Comparison of ENCODE assay signal across 8 cellular contexts in the genomic region with DNA sequence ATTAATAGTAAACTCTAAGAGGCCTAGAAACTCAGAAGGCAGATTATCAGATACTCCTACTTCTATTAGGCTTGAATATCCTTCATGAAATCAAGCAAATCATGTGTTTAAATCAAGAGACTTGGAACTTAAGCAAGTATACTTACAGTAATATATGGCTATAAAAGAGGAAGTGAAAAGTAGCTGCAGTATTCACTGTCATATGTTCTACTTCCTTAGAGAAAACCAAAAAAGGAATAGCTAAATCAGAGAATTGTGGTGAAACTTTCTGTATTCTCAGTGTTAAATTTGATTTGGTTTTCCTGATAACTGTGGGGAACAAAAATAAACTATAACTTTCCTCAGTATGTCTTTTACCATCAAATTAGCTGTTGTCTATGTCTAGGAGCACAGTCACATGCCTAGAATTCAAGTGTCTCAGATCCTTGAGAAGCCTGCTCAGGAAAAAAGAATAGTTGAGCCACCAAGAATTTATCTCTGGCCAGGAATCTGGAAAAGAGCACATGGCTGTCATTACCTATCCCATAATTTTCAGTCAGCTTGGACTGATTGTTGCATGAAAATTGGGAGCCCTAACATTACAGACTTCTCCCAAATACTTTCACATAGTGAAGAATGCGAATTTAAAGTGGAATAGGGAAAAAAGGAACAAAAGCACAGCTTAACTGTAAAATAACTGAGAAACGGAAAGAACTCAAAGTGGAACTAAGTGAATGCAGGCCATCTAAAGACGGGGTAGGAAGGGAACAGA. TPM values are rescaled to one million over a fixed set of nuclear protein-coding genes. Genes with fewer than 3 reads are reported as not detected.
DNase-seq lines count a peak whose midpoint lies in the region; ATAC-seq, FAIRE-seq and TF ChIP-seq lines count a peak whose summit lies in the region.

No MANE protein-coding gene starts in this region.

- no peak for FAIRE-seq in frontal cortex (lab: Jason Lieb, UNC)

- intact Hi-C loops in CD14-positive monocyte (cut with micrococcal nuclease), result loop anchor here in 1 of 2 donors (2.0 kb wide), 1 partner anchor 69 kb away; the partner anchor contains the start of gene SLC31A2

- peaks cover 0 to 3% (median 0%) of the 10 kb centered on the region in 7 donors for H3K9me3 Mint-ChIP-seq in CD14-positive monocyte
- H3K9me3 Mint-ChIP-seq in activated naive CD8-positive, alpha-beta T cell treated with anti-CD3 and anti-CD28 coated beads, Interleukin-2, amount 10 ng/mL, durations not matched to agents 7 days and 5 days, result no peaks in the 10 kb centered on the region

- H3K4me1 ChIP-seq in neuron (ENCODE audit: insufficient read depth, low read length), result peaks cover 27% of the 10 kb centered on the region

- no peak for TF ChIP-seq CTCF in CD14-positive monocyte (IDR thresholded peaks at IDR 0.05)

- H3K4me3 ChIP-seq in neuron (ENCODE audit: low read length), result peak overlapping the region; percentile 64

- ATAC-seq in GM19372 (IDR thresholded peaks at IDR 0.05; ENCODE audit: low read depth, unreplicated experiment) (peak; percentile 33), HG03457 (IDR thresholded peaks at IDR 0.05; ENCODE audit: unreplicated experiment) (peak; percentile 33)
- no peak for ATAC-seq in activated naive CD8-positive, alpha-beta T cell treated with anti-CD3 and anti-CD28 coated beads, Interleukin-2, amount 10 ng/mL, durations not matched to agents 7 days and 5 days (ENCODE audit: low read depth)

- H3K27me3 Mint-ChIP-seq in CD14-positive monocyte (ENCODE audit: low read depth in 3 of 3), result no peaks in the 10 kb centered on the region
- no peaks in the 10 kb centered on the region for H3K27me3 Mint-ChIP-seq in activated naive CD8-positive, alpha-beta T cell treated with anti-CD3 and anti-CD28 coated beads, Interleukin-2, amount 10 ng/mL, durations not matched to agents 7 days and 5 days

- peak overlapping the region; percentile 93 to 94 for H3K4me3 Mint-ChIP-seq in CD14-positive monocyte
- H3K4me3 Mint-ChIP-seq in activated naive CD8-positive, alpha-beta T cell treated with anti-CD3 and anti-CD28 coated beads, Interleukin-2, amount 10 ng/mL, durations not matched to agents 7 days and 5 days, result peak overlapping the region; percentile 86

- no peak overlapping the region for H2AFZ ChIP-seq in neuron (ENCODE audit: low read depth, low read length)

- H3K4me1 Mint-ChIP-seq in CD14-positive monocyte, result peaks cover 68% of the 10 kb centered on the region
- H3K4me1 Mint-ChIP-seq in activated naive CD8-positive, alpha-beta T cell treated with anti-CD3 and anti-CD28 coated beads, Interleukin-2, amount 10 ng/mL, durations not matched to agents 7 days and 5 days, result peaks cover 39% of the 10 kb centered on the region

- H3K9me3 ChIP-seq in neuron (ENCODE audit: low read length), result peaks cover 4% of the 10 kb centered on the region

- no peaks in the 10 kb centered on the region for H3K27me3 ChIP-seq in neuron (ENCODE audit: insufficient read depth, low read length)

- no peak for DNase-seq in CD14-positive monocyte (ENCODE audit: low spot score)
- DNase-seq in activated naive CD8-positive, alpha-beta T cell treated with anti-CD3 and anti-CD28 coated beads, Interleukin-2, amount 10 ng/mL, durations not matched to agents 7 days and 5 days, result no peak
- no peak for DNase-seq in NCI-H774 (lab: John Stamatoyannopoulos, UW)
- DNase-seq in AG08396 (ENCODE audit: low spot score), result no peak
- no peak for DNase-seq in frontal cortex (ENCODE audit: low spot score in 2 of 2)

- peaks cover 15 to 16% of the 10 kb centered on the region in 2 donors for H3K36me3 Mint-ChIP-seq in CD14-positive monocyte
- H3K36me3 Mint-ChIP-seq in activated naive CD8-positive, alpha-beta T cell treated with anti-CD3 and anti-CD28 coated beads, Interleukin-2, amount 10 ng/mL, durations not matched to agents 7 days and 5 days, result peaks cover 11% of the 10 kb centered on the region

- POLR2A ChIA-PET in activated naive CD8-positive, alpha-beta T cell treated with anti-CD3 and anti-CD28 coated beads, Interleukin-2, amount 10 ng/mL, durations not matched to agents 7 days and 5 days (lab: Charles Lee), result interaction anchor here (0.8 to 3.1 kb wide), 6 partner anchors 13 to 191 kb away, joined by 3 to 12 read pairs (median 8); partner anchors contain the start of genes C9orf43, CDC26, HDHD3 and POLE3

- H3K27ac Mint-ChIP-seq in CD14-positive monocyte, result peak overlapping the region; percentile 91 to 99 (median 94)
- H3K27ac Mint-ChIP-seq in activated naive CD8-positive, alpha-beta T cell treated with anti-CD3 and anti-CD28 coated beads, Interleukin-2, amount 10 ng/mL, durations not matched to agents 7 days and 5 days, result peak overlapping the region; percentile 42

- H3K36me3 ChIP-seq in neuron (ENCODE audit: insufficient read depth, low read length), result no peaks in the 10 kb centered on the region

RNA-seq across cellular contexts. Expression of gene FKBP15, which starts 1.7 kb away (rescaled TPM):
- 10 to 100 TPM; 32.3 to 55.7 TPM for polyA plus RNA-seq in CD14-positive monocyte
- 10 to 100 TPM; 37.4 to 40.7 TPM for total RNA-seq in activated naive CD8-positive, alpha-beta T cell treated with anti-CD3 and anti-CD28 coated beads, Interleukin-2, amount 10 ng/mL, durations not matched to agents 7 days and 5 days
- 9.8 TPM for total RNA-seq in frontal cortex

RNA-seq across cellular contexts. Expression of gene SLC31A1, which starts 2.0 kb away (rescaled TPM):
- polyA plus RNA-seq in CD14-positive monocyte, result 10 to 100 TPM; 38.8 to 49.0 TPM
- total RNA-seq in activated naive CD8-positive, alpha-beta T cell treated with anti-CD3 and anti-CD28 coated beads, Interleukin-2, amount 10 ng/mL, durations not matched to agents 7 days and 5 days, result 1 to 10 TPM; 8.8 to 9.3 TPM
- total RNA-seq in frontal cortex, result 7.3 TPM

RNA-seq across cellular contexts. Expression of gene CDC26, which starts 56.0 kb away (rescaled TPM):
- polyA plus RNA-seq in CD14-positive monocyte, result 10 to 100 TPM; 77.8 to 87.8 TPM
- 10 to 100 TPM; 27.5 to 28.9 TPM for total RNA-seq in activated naive CD8-positive, alpha-beta T cell treated with anti-CD3 and anti-CD28 coated beads, Interleukin-2, amount 10 ng/mL, durations not matched to agents 7 days and 5 days
- total RNA-seq in frontal cortex, result 14.3 TPM

RNA-seq across cellular contexts. Expression of gene PRPF4, which starts 56.1 kb away (rescaled TPM):
- polyA plus RNA-seq in CD14-positive monocyte, result 10 to 100 TPM; 22.1 to 23.8 TPM
- total RNA-seq in activated naive CD8-positive, alpha-beta T cell treated with anti-CD3 and anti-CD28 coated beads, Interleukin-2, amount 10 ng/mL, durations not matched to agents 7 days and 5 days, result 10 to 100 TPM; 31.1 to 31.8 TPM
- 23.6 TPM for total RNA-seq in frontal cortex
